ENCODE assay signal across 8 cellular contexts in genomic region chr9:91101598-91102168, GRCh38.
A peak's percentile ranks its signal among the peaks of the same experiment; 100 is the strongest.
DNase-seq lines count a peak whose midpoint lies in the region; ATAC-seq, FAIRE-seq and TF ChIP-seq lines count a peak whose summit lies in the region.

No MANE protein-coding gene starts in this region.

- H3K27ac Mint-ChIP-seq in GM23338 = peak overlapping the region; percentile 27; the same call in 1 of the 2 replicates

- H3K36me3 Mint-ChIP-seq in GM23338 (ENCODE audit: low read depth) = no peaks in the 10 kb centered on the region

- no peak overlapping the region for H2AFZ ChIP-seq in GM23338

- H3K4me1 ChIP-seq in GM23338 (ENCODE audit: insufficient read depth) (no peaks in the 10 kb centered on the region), esophagus muscularis mucosa (peaks cover 25 to 40% (median 33%) of the 10 kb centered on the region in 4 donors), kidney (ENCODE audit: control insufficient read depth in 1 of 2, insufficient read depth in 1 of 2, low read depth in 1 of 2, low read length in 2 of 2) (peaks cover 7 to 9% of the 10 kb centered on the region in 2 donors)

- H3K36me3 ChIP-seq in GM23338 (ENCODE audit: insufficient read depth) = no peaks in the 10 kb centered on the region
- H3K36me3 ChIP-seq in esophagus muscularis mucosa = no peaks in the 10 kb centered on the region
- H3K36me3 ChIP-seq in kidney (ENCODE audit: control insufficient read depth in 1 of 2, insufficient read depth in 2 of 2, low read length in 2 of 2) = no peaks in the 10 kb centered on the region

- no peak for TF ChIP-seq EP300 in esophagus muscularis mucosa (IDR thresholded peaks at IDR 0.05)

- no peaks in the 10 kb centered on the region for H3K9me2 ChIP-seq in GM23338 (ENCODE audit: insufficient read depth)

- no peaks in the 10 kb centered on the region for H4K20me1 ChIP-seq in GM23338 (replicated peaks; ENCODE audit: insufficient read depth)

- no peaks in the 10 kb centered on the region; the same call in 1 of the 3 replicates for H3K9me3 Mint-ChIP-seq in GM23338

- H3K9me3 ChIP-seq in esophagus muscularis mucosa = no peaks in the 10 kb centered on the region
- H3K9me3 ChIP-seq in kidney (ENCODE audit: control insufficient read depth in 1 of 2, low read length in 2 of 2) = no peaks in the 10 kb centered on the region

- DNase-seq in GM23338 (ENCODE audit: low spot score) (peak; percentile 23), esophagus muscularis mucosa (ENCODE audit: extremely low spot score) (no peak), HPDE6-E6E7 (ENCODE audit: extremely low spot score) (no peak), HTR-8/SVneo (ENCODE audit: insufficient read length, low spot score) (no peak), nucleus accumbens (lab: John Stamatoyannopoulos, UW) (no peak), kidney (no peak)
- DNase-seq in activated CD4-positive, alpha-beta T cell treated with anti-CD3 and anti-CD28 coated beads, Interleukin-2, amount 50 U/mL, for 1 hour = peak; percentile 73
- DNase-seq in stimulated activated CD8-positive, alpha-beta memory T cell treated with anti-CD3 and anti-CD28 coated beads, Interleukin-2, amount 100 ng/mL, for 48 hours (ENCODE audit: low read depth in 2 of 2) = peak; percentile 61 to 78

- H3F3A ChIP-seq in GM23338 (replicated peaks; ENCODE audit: low read depth) = no peaks in the 10 kb centered on the region

- H3K27ac ChIP-seq in GM23338 (ENCODE audit: low read depth) = no peak overlapping the region
- peak overlapping the region in 3 of 4 donors; percentile 56 to 79 (median 72) for H3K27ac ChIP-seq in esophagus muscularis mucosa (replicated peaks in 1 of 4)
- H3K27ac ChIP-seq in kidney (ENCODE audit: low read depth in 2 of 2, low read length in 2 of 2) = no peak overlapping the region

- peak; percentile 48 for ATAC-seq in GM23338

- intact Hi-C loops in esophagus muscularis mucosa (cut with DNase I) = no loop called here
- intact Hi-C loops in kidney (cut with DNase I) = no loop called here

- H3K4me1 Mint-ChIP-seq in GM23338 = peaks cover 9% of the 10 kb centered on the region

- no peaks in the 10 kb centered on the region for H3K79me2 ChIP-seq in GM23338 (replicated peaks; ENCODE audit: insufficient read depth)

- no peak overlapping the region for H3K4me3 Mint-ChIP-seq in GM23338

- TF ChIP-seq CTCF in GM23338 (conservative IDR thresholded peaks at IDR 0.05; ENCODE audit: low read depth in 2 of 2) = no peak
- TF ChIP-seq CTCF in esophagus muscularis mucosa (IDR thresholded peaks at IDR 0.05) = no peak
- TF ChIP-seq CTCF in kidney (IDR thresholded peaks at IDR 0.05; ENCODE audit: borderline replicate concordance, extremely low read depth, insufficient read depth) = no peak

- H3K4me3 ChIP-seq in GM23338 (no peak overlapping the region), esophagus muscularis mucosa (no peak overlapping the region), kidney (ENCODE audit: low read length in 2 of 2) (no peak overlapping the region)

- no peak overlapping the region for H3K4me2 ChIP-seq in GM23338

- H3K27me3 ChIP-seq in GM23338 (ENCODE audit: insufficient read depth) = no peaks in the 10 kb centered on the region
- no peaks in the 10 kb centered on the region for H3K27me3 ChIP-seq in esophagus muscularis mucosa

- no peak overlapping the region for H3K9ac ChIP-seq in kidney (ENCODE audit: low read length in 2 of 2)

- no peak for FAIRE-seq in HTR-8/SVneo (lab: Jason Lieb, UNC)
- FAIRE-seq in kidney (lab: Jason Lieb, UNC) = no peak

- TF ChIP-seq POLR2A in esophagus muscularis mucosa (IDR thresholded peaks at IDR 0.05; ENCODE audit: low read depth) = no peak

- no peaks in the 10 kb centered on the region for H3K27me3 Mint-ChIP-seq in GM23338 (ENCODE audit: insufficient read depth, low read depth, poor library complexity)

- WGBS in esophagus muscularis mucosa = 72% methylated on average over 7 of the region's 8 CpGs

TF ChIP-seq in GM23338, 12 proteins besides CTCF, POLR2A, EP300 and RAD21:
- no peak for TF ChIP-seq POLR2AphosphoS5 (IDR thresholded peaks at IDR 0.05; ENCODE audit: low read depth)
- TF ChIP-seq ETS1 (IDR thresholded peaks at IDR 0.05) = no peak
- TF ChIP-seq STAT1 (IDR thresholded peaks at IDR 0.05; ENCODE audit: unreplicated experiment) = no peak
- TF ChIP-seq NANOG (IDR thresholded peaks at IDR 0.05; ENCODE audit: borderline replicate concordance) = no peak
TF ChIP-seq in GM23338: peak in this region for 0.

Comparison
In these comparisons a context has a peak if more than half of its experiments do, and no peak if none do; other contexts are left out.
1. DNase-seq: peak in GM23338 (single experiment), activated CD4-positive, alpha-beta T cell treated with anti-CD3 and anti-CD28 coated beads, Interleukin-2, amount 50 U/mL, for 1 hour (single experiment) and stimulated activated CD8-positive, alpha-beta memory T cell treated with anti-CD3 and anti-CD28 coated beads, Interleukin-2, amount 100 ng/mL, for 48 hours (2 of 2); none in esophagus muscularis mucosa (single experiment), HPDE6-E6E7 (single experiment), HTR-8/SVneo (single experiment), nucleus accumbens (0 of 56) and kidney (single experiment).
2. H3K27ac ChIP-seq: peak in esophagus muscularis mucosa (3 of 4); none in GM23338 (single experiment) and kidney (0 of 2).